Comparison of ENCODE assay signal across 22 cellular contexts in the genomic region with DNA sequence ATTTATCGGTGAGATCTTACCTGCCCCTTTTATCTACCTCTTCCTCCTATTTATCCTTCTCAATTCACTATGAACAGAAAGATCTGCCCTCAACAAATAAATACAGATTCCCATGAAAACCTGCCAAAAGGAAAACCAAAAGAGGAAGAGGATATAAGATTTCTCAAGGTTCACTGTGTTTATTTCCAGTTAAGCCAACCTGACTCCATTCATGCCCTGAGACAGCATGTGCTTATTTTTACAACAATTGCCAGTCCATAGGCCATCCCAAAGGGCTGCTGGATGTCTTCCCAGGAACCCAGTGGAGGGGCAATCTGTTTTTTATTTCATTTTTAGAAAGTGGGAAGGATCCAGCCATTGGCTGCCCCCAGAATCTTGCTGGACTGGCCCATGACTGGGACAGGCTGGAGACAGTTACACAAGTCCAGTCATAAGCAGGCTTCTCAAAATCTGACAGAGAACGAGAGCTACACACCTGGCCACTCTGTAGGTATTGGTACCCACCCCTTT.
"Had no signal": no experiment of that assay in that cellular context is flagged by ENCODE, and none has a peak within 500 bp of the region (broad histone marks: within the 10 kb centered on the region; RNA-seq: fewer than 3 reads in every experiment).

No MANE protein-coding gene starts in this region.

- DNase-seq: activated CD4-positive, alpha-beta memory T cell treated with anti-CD3 and anti-CD28 coated beads, Interleukin-2, amount 10 ng/mL, durations not matched to agents 7 days and 5 days; activated CD4-positive, alpha-beta T cell treated with anti-CD3 and anti-CD28 coated beads for 36 hours; activated CD4-positive, alpha-beta T cell treated with anti-CD3 and anti-CD28 coated beads, Interleukin-2, amount 50 U/mL, for 1 hour; activated gamma-delta T cell; activated naive CD4-positive, alpha-beta T cell treated with anti-CD3 and anti-CD28 coated beads for 36 hours; activated T-cell treated with anti-CD3 and anti-CD28 coated beads for 4 hours; activated T-cell treated with anti-CD3 and anti-CD28 coated beads, Interleukin-2, amount 50 U/mL, for 48 hours; amygdala; MV-4-11; NCI-H1092 treated with DMSO at 0.1 percent for 48 hours; NCI-H1417 treated with DMSO at 0.1 percent for 48 hours; NCI-H1694; NCI-H526 treated with DMSO at 0.1 percent for 48 hours; NCI-H82; Peyer's patch; Right ventricle myocardium superior; SJCRH30; SK-N-SH; T-helper 1 cell; WERI-Rb-1 had no signal

- H3K9me3 ChIP-seq: Peyer's patch, SJCRH30, SK-N-SH had no signal

- H3K36me3 ChIP-seq: Peyer's patch, SJCRH30, WERI-Rb-1 had no signal

- H3K4me1 ChIP-seq: Peyer's patch, SJCRH30 had no signal

- ATAC-seq: activated CD4-positive, alpha-beta T cell treated with anti-CD3 and anti-CD28 coated beads for 36 hours; activated T-helper 17 cell treated with anti-CD3 and anti-CD28 coated beads, Interleukin-2, amount 50 U/mL, for 72 hours had no signal

- H3K4me3 ChIP-seq: Peyer's patch, SJCRH30 had no signal

- H3K27me3 ChIP-seq: Peyer's patch, SJCRH30 had no signal

- H3K27ac ChIP-seq: Peyer's patch, RWPE1, SJCRH30, WERI-Rb-1 had no signal
